ENCODE assay signal across 20 cellular contexts in the genomic region with DNA sequence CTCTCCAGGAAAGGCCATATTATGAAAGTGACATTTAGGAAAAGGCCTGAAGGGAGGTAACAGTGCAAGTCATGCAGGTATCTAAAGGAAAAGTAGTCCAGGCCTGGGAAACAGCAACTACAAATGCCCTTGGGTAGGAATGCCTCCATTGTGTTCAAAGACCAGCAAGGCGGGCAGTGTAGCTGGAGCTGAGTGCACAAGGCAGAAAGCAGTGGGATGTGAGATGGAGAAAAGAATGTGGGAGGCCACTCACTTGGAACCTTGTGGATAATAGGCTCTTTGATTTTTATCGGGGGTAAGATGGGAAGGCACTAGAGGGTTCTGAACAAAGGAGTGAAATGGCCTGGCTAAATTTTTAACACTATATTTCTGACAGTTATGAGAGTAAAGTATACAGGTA.
DNase-seq lines count a peak whose midpoint lies in the region; ATAC-seq, FAIRE-seq and TF ChIP-seq lines count a peak whose summit lies in the region.
"Had no signal": no experiment of that assay in that cellular context is flagged by ENCODE, and none has a peak within 500 bp of the region (broad histone marks: within the 10 kb centered on the region; RNA-seq: fewer than 3 reads in every experiment).

No MANE protein-coding gene starts in this region.

- FAIRE-seq in D721Med (lab: Jason Lieb, UNC) = no peak
- FAIRE-seq: GM12892, HepG2, HTR-8/SVneo had no signal

- H3K56ac ChIP-seq in mesendoderm (ENCODE audit: low read length) = no peak overlapping the region

- no peaks in the 10 kb centered on the region for H3K27me3 Mint-ChIP-seq in activated CD4-positive, alpha-beta T cell treated with anti-CD3 and anti-CD28 coated beads, Interleukin-2, amount 10 ng/mL, durations not matched to agents 24 days and 14 days
- H3K27me3 Mint-ChIP-seq: CD8-positive, alpha-beta memory T cell had no signal

- no peak overlapping the region for H3K4ac ChIP-seq in mesendoderm (ENCODE audit: low read depth, low read length)

- no peak overlapping the region for H3K4me3 ChIP-seq in mesendoderm (ENCODE audit: low read length)
- no peak overlapping the region for H3K4me3 ChIP-seq in uterus
- H3K4me3 ChIP-seq: BLaER1, GM23338 had no signal

- H2BK15ac ChIP-seq in mesendoderm (replicated peaks; ENCODE audit: low read depth) = no peak overlapping the region

- no CpG with 5 or more reads among the region's 2 CpGs for WGBS in mesendoderm (ENCODE audit: extremely low coverage, insufficient coverage, low lambda C conversion rate)

- no peak for TF ChIP-seq POLR2A in uterus (IDR thresholded peaks at IDR 0.05)

- H3K4me2 ChIP-seq in mesendoderm (ENCODE audit: low read length) = no peak overlapping the region
- H3K4me2 ChIP-seq: BLaER1, GM23338 had no signal

- H4K5ac ChIP-seq in mesendoderm (ENCODE audit: low read length) = no peak overlapping the region

- H2AK5ac ChIP-seq in mesendoderm (ENCODE audit: low read length) = no peak overlapping the region

- no peak overlapping the region for H2BK5ac ChIP-seq in mesendoderm (ENCODE audit: low read length)

- H3K9me3 ChIP-seq in uterus = no peaks in the 10 kb centered on the region
- H3K9me3 ChIP-seq: BLaER1 had no signal

- DNase-seq in activated CD4-positive, alpha-beta T cell treated with anti-CD3 and anti-CD28 coated beads, Interleukin-2, amount 10 ng/mL, durations not matched to agents 24 days and 14 days = no peak
- no peak for DNase-seq in activated CD4-positive, alpha-beta T cell treated with anti-CD3 and anti-CD28 coated beads for 4 hours
- DNase-seq in ecto neural progenitor cell (ENCODE audit: low spot score) (peak; percentile 46), mesendoderm (peak; percentile 8), sciatic nerve (ENCODE audit: low spot score) (no peak), uterus (no peak), DMS153 treated with DMSO at 0.1 percent for 48 hours (lab: John Stamatoyannopoulos, UW; ENCODE audit: unreplicated experiment) (no peak), D721Med (ENCODE audit: insufficient read length, low spot score) (no peak)
- DNase-seq: AML-193; CD8-positive, alpha-beta memory T cell; DMS79 treated with DMSO at 0.1 percent for 48 hours; EL; GDM1; H9 had no signal

- H3K36me3 ChIP-seq in mesendoderm (ENCODE audit: control insufficient read depth, insufficient read depth, low read length) = no peaks in the 10 kb centered on the region
- H3K36me3 ChIP-seq in uterus = no peaks in the 10 kb centered on the region

- no peaks in the 10 kb centered on the region for H3K4me1 Mint-ChIP-seq in activated CD4-positive, alpha-beta T cell treated with anti-CD3 and anti-CD28 coated beads, Interleukin-2, amount 10 ng/mL, durations not matched to agents 24 days and 14 days
- H3K4me1 Mint-ChIP-seq: CD8-positive, alpha-beta memory T cell had no signal

- peak; percentile 57 for ATAC-seq in sciatic nerve
- ATAC-seq: GM23338, HepG2 had no signal

- H3K4me1 ChIP-seq in mesendoderm (ENCODE audit: control insufficient read depth, low read depth, low read length) (no peaks in the 10 kb centered on the region), uterus (no peaks in the 10 kb centered on the region)
- H3K4me1 ChIP-seq: BLaER1 had no signal

- no peak overlapping the region for H3K23ac ChIP-seq in mesendoderm (ENCODE audit: low read length)

- intact Hi-C loops in activated CD4-positive, alpha-beta T cell treated with anti-CD3 and anti-CD28 coated beads, Interleukin-2, amount 10 ng/mL, durations not matched to agents 24 days and 14 days (cut with micrococcal nuclease) = no loop called here
- intact Hi-C loops in sciatic nerve (cut with DNase I) = no loop called here
- intact Hi-C loops in uterus (cut with DNase I; ENCODE audit: low total_unique reads) = no loop called here

- H3K27ac ChIP-seq in mesendoderm (ENCODE audit: low read depth, low read length) = no peak overlapping the region
- H3K27ac ChIP-seq in uterus = no peak overlapping the region
- H3K27ac ChIP-seq: 22Rv1, BLaER1 had no signal

- H3K4me3 Mint-ChIP-seq in activated CD4-positive, alpha-beta T cell treated with anti-CD3 and anti-CD28 coated beads, Interleukin-2, amount 10 ng/mL, durations not matched to agents 24 days and 14 days = no peak overlapping the region
- H3K4me3 Mint-ChIP-seq: CD8-positive, alpha-beta memory T cell; GM23338; H9 had no signal

- H3K27ac Mint-ChIP-seq in activated CD4-positive, alpha-beta T cell treated with anti-CD3 and anti-CD28 coated beads, Interleukin-2, amount 10 ng/mL, durations not matched to agents 24 days and 14 days = peak overlapping the region; percentile 46
- H3K27ac Mint-ChIP-seq: CD8-positive, alpha-beta memory T cell; GM23338 had no signal

- no peak for TF ChIP-seq CTCF in uterus (IDR thresholded peaks at IDR 0.05)
- no peak for TF ChIP-seq CTCF in D721Med (IDR thresholded peaks at IDR 0.05; ENCODE audit: insufficient read depth, missing control alignments)

- no peak overlapping the region for H4K8ac ChIP-seq in mesendoderm (ENCODE audit: low read depth, low read length)

- H3K36me3 Mint-ChIP-seq in activated CD4-positive, alpha-beta T cell treated with anti-CD3 and anti-CD28 coated beads, Interleukin-2, amount 10 ng/mL, durations not matched to agents 24 days and 14 days (ENCODE audit: low read depth) = no peaks in the 10 kb centered on the region
- H3K36me3 Mint-ChIP-seq: CD8-positive, alpha-beta memory T cell had no signal

- no peaks in the 10 kb centered on the region for H3K27me3 ChIP-seq in mesendoderm (ENCODE audit: insufficient read depth, low read length, poor library complexity)
- H3K27me3 ChIP-seq in uterus = no peaks in the 10 kb centered on the region
- H3K27me3 ChIP-seq: BLaER1 had no signal

- no peak overlapping the region for H3K18ac ChIP-seq in mesendoderm (ENCODE audit: low read length)

- no peaks in the 10 kb centered on the region for H3K9me3 Mint-ChIP-seq in activated CD4-positive, alpha-beta T cell treated with anti-CD3 and anti-CD28 coated beads, Interleukin-2, amount 10 ng/mL, durations not matched to agents 24 days and 14 days
- H3K9me3 Mint-ChIP-seq: GM23338, H9 had no signal

- H3K9ac ChIP-seq in mesendoderm (ENCODE audit: low read length) = no peak overlapping the region
- H3K9ac ChIP-seq: BLaER1 had no signal

- no peak overlapping the region for H2BK120ac ChIP-seq in mesendoderm (ENCODE audit: low read depth, low read length)

- no peaks in the 10 kb centered on the region for H3K79me2 ChIP-seq in mesendoderm (ENCODE audit: control insufficient read depth, insufficient read depth, low read length)

- H3K79me1 ChIP-seq in mesendoderm (ENCODE audit: low read length) = no peaks in the 10 kb centered on the region

Comparison
In these comparisons a context has a peak if more than half of its experiments do, and no peak if none do; other contexts are left out.
1. DNase-seq: peak in ecto neural progenitor cell (single experiment) and mesendoderm (single experiment); none in activated CD4-positive, alpha-beta T cell treated with anti-CD3 and anti-CD28 coated beads, Interleukin-2, amount 10 ng/mL, durations not matched to agents 24 days and 14 days (single experiment), activated CD4-positive, alpha-beta T cell treated with anti-CD3 and anti-CD28 coated beads for 4 hours (0 of 2), sciatic nerve (single experiment), uterus (0 of 2), DMS153 treated with DMSO at 0.1 percent for 48 hours (single experiment) and D721Med (single experiment).